12 cellular contexts compared by ENCODE assay signal in the genomic region with DNA sequence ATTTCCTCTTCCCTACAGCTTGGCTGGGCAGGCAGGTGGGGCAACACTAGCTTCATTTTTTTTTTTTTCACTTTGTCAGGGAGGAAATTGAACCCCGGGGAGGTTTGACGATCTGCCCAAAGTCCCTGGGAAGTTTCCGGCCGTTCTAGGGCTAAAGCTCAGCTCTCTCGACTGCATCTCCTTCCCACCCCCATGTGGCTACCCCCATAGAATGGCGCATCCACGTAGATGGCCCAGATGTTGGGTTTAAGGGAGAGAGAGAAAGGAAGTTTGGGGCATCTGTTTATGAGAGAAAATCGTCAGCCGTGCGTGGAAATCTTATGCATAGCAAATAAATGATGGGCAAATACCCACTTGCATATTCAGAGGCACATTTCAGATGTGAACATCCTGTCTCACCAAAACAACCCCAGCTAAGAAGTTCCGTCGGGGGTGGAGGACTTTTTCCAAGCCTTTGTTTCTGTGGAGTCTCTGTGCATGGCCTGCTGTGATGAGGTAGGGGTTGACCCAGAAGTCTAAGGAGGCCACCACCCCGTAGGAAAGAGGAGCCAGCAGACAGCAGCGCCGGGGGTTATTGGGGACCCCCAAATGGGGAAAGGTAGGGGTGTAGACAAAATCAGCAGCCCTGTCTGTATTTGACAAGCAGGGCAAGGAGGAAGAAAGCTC. TPM values are rescaled to one million over a fixed set of nuclear protein-coding genes. Genes with fewer than 3 reads are reported as not detected.
DNase-seq lines count a peak whose midpoint lies in the region; ATAC-seq, FAIRE-seq and TF ChIP-seq lines count a peak whose summit lies in the region.
"Had no signal": no experiment of that assay in that cellular context is flagged by ENCODE, and none has a peak within 500 bp of the region (broad histone marks: within the 10 kb centered on the region; RNA-seq: fewer than 3 reads in every experiment).

No MANE protein-coding gene starts in this region.

- DNase-seq in activated naive CD4-positive, alpha-beta T cell treated with Interleukin-2 at 50 U/mL for 16 hours: peak; percentile 59
- no peak for DNase-seq in activated naive CD4-positive, alpha-beta T cell (lab: John Stamatoyannopoulos, UW)
- DNase-seq in activated T-helper 1 cell treated with anti-CD3 and anti-CD28 coated beads, Interleukin-12 subunit alpha, Interleukin-12 subunit beta, Interleukin-2, Interleukin-4 antibody, amounts not matched to agents 30 ng/mL and 10 ng/mL and 1 ng/mL, durations not matched to agents 14 hours and 24 hours and 36 hours (ENCODE audit: low spot score): no peak
- DNase-seq in naive thymus-derived CD4-positive, alpha-beta T cell: peak; percentile 31 to 88 (median 84)
- no peak for DNase-seq in upper lobe of right lung
- no peak for DNase-seq in RCC 7860 (ENCODE audit: low spot score)
- DNase-seq in ovary: no peak
- DNase-seq: midbrain, NCI-H2029 had no signal

- POLR2A ChIA-PET in naive thymus-derived CD4-positive, alpha-beta T cell (lab: Charles Lee): interaction anchor here (0.6 to 7.3 kb wide), 30 partner anchors 10 to 884 kb away, joined by 3 to 172 read pairs (median 10); a partner anchor contains a TSS

- peaks cover 52% of the 10 kb centered on the region for H3K4me1 Mint-ChIP-seq in activated T-helper 1 cell treated with anti-CD3 and anti-CD28 coated beads, Interleukin-12 subunit alpha, Interleukin-12 subunit beta, Interleukin-2, Interleukin-4 antibody, amounts not matched to agents 30 ng/mL and 10 ng/mL and 1 ng/mL, durations not matched to agents 14 hours and 24 hours and 36 hours (ENCODE audit: low read depth)
- peaks cover 46 to 100% (median 97%) of the 10 kb centered on the region in 7 donors for H3K4me1 Mint-ChIP-seq in naive thymus-derived CD4-positive, alpha-beta T cell

- CTCF ChIA-PET in naive thymus-derived CD4-positive, alpha-beta T cell (lab: Charles Lee): interaction anchor here (0.6 to 3.7 kb wide), 22 partner anchors 12 to 98 kb away, joined by 3 to 33 read pairs (median 5); a partner anchor contains a TSS

- peak overlapping the region; percentile 98 for H3K27ac Mint-ChIP-seq in activated T-helper 1 cell treated with anti-CD3 and anti-CD28 coated beads, Interleukin-12 subunit alpha, Interleukin-12 subunit beta, Interleukin-2, Interleukin-4 antibody, amounts not matched to agents 30 ng/mL and 10 ng/mL and 1 ng/mL, durations not matched to agents 14 hours and 24 hours and 36 hours
- peak overlapping the region; percentile 88 to 100 (median 100) for H3K27ac Mint-ChIP-seq in naive thymus-derived CD4-positive, alpha-beta T cell

- peak overlapping the region; percentile 94 for H3K27ac ChIP-seq in naive thymus-derived CD4-positive, alpha-beta T cell (ENCODE audit: low read depth, low read length)
- H3K27ac ChIP-seq in upper lobe of right lung (peak overlapping the region; percentile 11), ovary (no peak overlapping the region)
- H3K27ac ChIP-seq: A549 had no signal

- no peak for TF ChIP-seq POLR2A in ovary (IDR thresholded peaks at IDR 0.05)

- peaks cover 2% of the 10 kb centered on the region for H3K27me3 Mint-ChIP-seq in activated T-helper 1 cell treated with anti-CD3 and anti-CD28 coated beads, Interleukin-12 subunit alpha, Interleukin-12 subunit beta, Interleukin-2, Interleukin-4 antibody, amounts not matched to agents 30 ng/mL and 10 ng/mL and 1 ng/mL, durations not matched to agents 14 hours and 24 hours and 36 hours (ENCODE audit: insufficient read depth)
- no peaks in the 10 kb centered on the region for H3K27me3 Mint-ChIP-seq in naive thymus-derived CD4-positive, alpha-beta T cell

- intact Hi-C loops in activated T-helper 1 cell treated with anti-CD3 and anti-CD28 coated beads, Interleukin-12 subunit alpha, Interleukin-12 subunit beta, Interleukin-2, Interleukin-4 antibody, amounts not matched to agents 30 ng/mL and 10 ng/mL and 1 ng/mL, durations not matched to agents 14 hours and 24 hours and 36 hours (cut with micrococcal nuclease): loop anchor here (1.0 to 5.0 kb wide), 4 partner anchors 20 to 43 kb away; no protein-coding TSS in a partner anchor
- intact Hi-C loops in naive thymus-derived CD4-positive, alpha-beta T cell (cut with micrococcal nuclease): loop anchor here (1.0 to 5.0 kb wide), 9 partner anchors 23 to 1413 kb away; a partner anchor contains a TSS
- intact Hi-C loops in upper lobe of right lung (cut with DNase I): no loop called here
- intact Hi-C loops in ovary (cut with DNase I): no loop called here

- peaks cover 0 to 5% (median 0%) of the 10 kb centered on the region in 3 experiments for H3K9me3 ChIP-seq in naive thymus-derived CD4-positive, alpha-beta T cell (ENCODE audit: control insufficient read depth in 2 of 3, low read length in 3 of 3)
- H3K9me3 ChIP-seq in upper lobe of right lung (no peaks in the 10 kb centered on the region), ovary (no peaks in the 10 kb centered on the region)

- TF ChIP-seq CTCF in upper lobe of right lung (IDR thresholded peaks at IDR 0.05): no peak
- TF ChIP-seq CTCF in ovary (IDR thresholded peaks at IDR 0.05): no peak

- H3K9me3 Mint-ChIP-seq in activated T-helper 1 cell treated with anti-CD3 and anti-CD28 coated beads, Interleukin-12 subunit alpha, Interleukin-12 subunit beta, Interleukin-2, Interleukin-4 antibody, amounts not matched to agents 30 ng/mL and 10 ng/mL and 1 ng/mL, durations not matched to agents 14 hours and 24 hours and 36 hours: peaks cover 12% of the 10 kb centered on the region
- H3K9me3 Mint-ChIP-seq in naive thymus-derived CD4-positive, alpha-beta T cell: peaks cover 0 to 12% (median 0%) of the 10 kb centered on the region in 11 donors

- H3K36me3 Mint-ChIP-seq in activated T-helper 1 cell treated with anti-CD3 and anti-CD28 coated beads, Interleukin-12 subunit alpha, Interleukin-12 subunit beta, Interleukin-2, Interleukin-4 antibody, amounts not matched to agents 30 ng/mL and 10 ng/mL and 1 ng/mL, durations not matched to agents 14 hours and 24 hours and 36 hours (ENCODE audit: low read depth): peaks cover 6% of the 10 kb centered on the region
- peaks cover 0 to 11% (median 6%) of the 10 kb centered on the region in 5 donors for H3K36me3 Mint-ChIP-seq in naive thymus-derived CD4-positive, alpha-beta T cell

- FAIRE-seq in RCC 7860 (lab: Jason Lieb, UNC): no peak
- FAIRE-seq: A549 had no signal

- H3K4me3 Mint-ChIP-seq in activated T-helper 1 cell treated with anti-CD3 and anti-CD28 coated beads, Interleukin-12 subunit alpha, Interleukin-12 subunit beta, Interleukin-2, Interleukin-4 antibody, amounts not matched to agents 30 ng/mL and 10 ng/mL and 1 ng/mL, durations not matched to agents 14 hours and 24 hours and 36 hours: peak overlapping the region; percentile 77
- H3K4me3 Mint-ChIP-seq in naive thymus-derived CD4-positive, alpha-beta T cell: peak overlapping the region; percentile 78 to 96 (median 88)

- ATAC-seq in naive thymus-derived CD4-positive, alpha-beta T cell: peak; percentile 76
- ATAC-seq in upper lobe of right lung (no peak), GM21381 (IDR thresholded peaks at IDR 0.05; ENCODE audit: unreplicated experiment) (no peak)
- ATAC-seq: A549, Panc1 had no signal

- 75 to 79% (median 78%) methylated on average over 15 of the region's 15 CpGs for WGBS in ovary, 3 donors

- H3K27me3 ChIP-seq in naive thymus-derived CD4-positive, alpha-beta T cell (ENCODE audit: control insufficient read depth in 2 of 2, insufficient read depth in 2 of 2, low read length in 2 of 2): no peaks in the 10 kb centered on the region
- no peaks in the 10 kb centered on the region for H3K27me3 ChIP-seq in upper lobe of right lung
- no peaks in the 10 kb centered on the region for H3K27me3 ChIP-seq in ovary

- H3K4me3 ChIP-seq in naive thymus-derived CD4-positive, alpha-beta T cell (ENCODE audit: low read length): peak overlapping the region; percentile 50
- H3K4me3 ChIP-seq in upper lobe of right lung (no peak overlapping the region), ovary (no peak overlapping the region)
- H3K4me3 ChIP-seq: A549 had no signal

- peaks cover 49 to 68% of the 10 kb centered on the region in 2 donors for H3K4me1 ChIP-seq in naive thymus-derived CD4-positive, alpha-beta T cell (ENCODE audit: control insufficient read depth in 2 of 2, insufficient read depth in 2 of 2, low read length in 2 of 2)
- H3K4me1 ChIP-seq in upper lobe of right lung (peaks cover 4% of the 10 kb centered on the region), ovary (ENCODE audit: insufficient read depth) (no peaks in the 10 kb centered on the region)
- H3K4me1 ChIP-seq: A549 had no signal

- no peak for TF ChIP-seq EP300 in ovary (IDR thresholded peaks at IDR 0.05)

- no peaks in the 10 kb centered on the region for H3K36me3 ChIP-seq in naive thymus-derived CD4-positive, alpha-beta T cell (ENCODE audit: control insufficient read depth in 2 of 3, insufficient read depth in 3 of 3, low read length in 3 of 3)
- H3K36me3 ChIP-seq in upper lobe of right lung (no peaks in the 10 kb centered on the region), ovary (no peaks in the 10 kb centered on the region)

RNA-seq across cellular contexts. Expression of a gene that starts 40.5 kb away (rescaled TPM):
- 3.4 and 3.6 TPM in 2 replicates for total RNA-seq in activated T-helper 1 cell treated with anti-CD3 and anti-CD28 coated beads, Interleukin-12 subunit alpha, Interleukin-12 subunit beta, Interleukin-2, Interleukin-4 antibody, amounts not matched to agents 30 ng/mL and 10 ng/mL and 1 ng/mL, durations not matched to agents 14 hours and 24 hours and 36 hours
- total RNA-seq in naive thymus-derived CD4-positive, alpha-beta T cell: 10 to 100 TPM in 4 of 5 experiments, 1 to 10 TPM in 1; 8.5 to 37.8 (median 35.5) TPM
- polyA plus RNA-seq in naive thymus-derived CD4-positive, alpha-beta T cell: 1 to 10 TPM; 5.6 to 7.8 TPM
- total RNA-seq in upper lobe of right lung: 1.0 TPM
- total RNA-seq in ovary: under 1 TPM in 6 of 7 donors, not detected in 1; 0.05 to 0.36 (median 0.15) TPM
- polyA plus RNA-seq in ovary: under 1 TPM; 0.06 to 0.30 TPM
- polyA plus RNA-seq: A549 had no signal

Comparison
In these comparisons a context has a peak if more than half of its experiments do, and no peak if none do; other contexts are left out.
1. DNase-seq: peak in activated naive CD4-positive, alpha-beta T cell treated with Interleukin-2 at 50 U/mL for 16 hours (single experiment) and naive thymus-derived CD4-positive, alpha-beta T cell (9 of 9); none in activated naive CD4-positive, alpha-beta T cell (0 of 4), activated T-helper 1 cell treated with anti-CD3 and anti-CD28 coated beads, Interleukin-12 subunit alpha, Interleukin-12 subunit beta, Interleukin-2, Interleukin-4 antibody, amounts not matched to agents 30 ng/mL and 10 ng/mL and 1 ng/mL, durations not matched to agents 14 hours and 24 hours and 36 hours (single experiment), upper lobe of right lung (single experiment), RCC 7860 (single experiment) and ovary (0 of 5).
2. H3K27ac ChIP-seq: peak in naive thymus-derived CD4-positive, alpha-beta T cell (single experiment) and upper lobe of right lung (single experiment); none in ovary (0 of 2).
3. intact Hi-C loops: an anchor here in activated T-helper 1 cell treated with anti-CD3 and anti-CD28 coated beads, Interleukin-12 subunit alpha, Interleukin-12 subunit beta, Interleukin-2, Interleukin-4 antibody, amounts not matched to agents 30 ng/mL and 10 ng/mL and 1 ng/mL, durations not matched to agents 14 hours and 24 hours and 36 hours (1.0 to 5.0 kb wide) and naive thymus-derived CD4-positive, alpha-beta T cell (1.0 to 5.0 kb wide); none called in upper lobe of right lung and ovary.